ENCODE assay signal across 35 cellular contexts in the genomic region with DNA sequence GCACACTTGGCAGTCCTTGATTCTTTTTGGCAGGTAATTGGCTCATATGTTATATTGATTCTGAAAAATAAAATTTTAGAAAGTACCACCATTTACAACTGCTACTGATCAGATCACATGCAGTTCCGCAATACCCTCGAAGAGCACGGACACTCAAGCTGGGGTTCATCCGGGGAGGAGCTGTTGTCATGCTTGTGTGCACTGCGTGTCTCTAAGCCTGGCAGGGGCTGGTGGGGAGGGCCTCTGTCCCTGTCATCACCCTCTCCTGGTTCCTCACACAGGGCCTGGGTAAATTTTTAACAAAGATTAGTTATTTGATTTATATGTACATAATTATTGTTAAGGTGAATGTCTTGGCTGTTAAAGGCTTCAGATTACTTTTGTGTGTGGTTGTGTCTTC. TPM values are rescaled to one million over a fixed set of nuclear protein-coding genes. Genes with fewer than 3 reads are reported as not detected.
"Had no signal": no experiment of that assay in that cellular context is flagged by ENCODE, and none has a peak within 500 bp of the region (broad histone marks: within the 10 kb centered on the region; RNA-seq: fewer than 3 reads in every experiment).

No MANE protein-coding gene starts in this region.

- FAIRE-seq: bronchial epithelial cell had no signal

- H3K9ac ChIP-seq: KMS-11 had no signal

- H3K9me3 Mint-ChIP-seq: activated CD4-positive, alpha-beta memory T cell treated with anti-CD3 and anti-CD28 coated beads, Interleukin-2, amount 10 ng/mL, durations not matched to agents 7 days and 5 days; activated naive CD4-positive, alpha-beta T cell treated with anti-CD3 and anti-CD28 coated beads for 36 hours; activated naive CD4-positive, alpha-beta T cell treated with anti-CD3 and anti-CD28 coated beads, Interleukin-2, amount 50 U/mL, for 72 hours; activated T-cell treated with anti-CD3 and anti-CD28 coated beads, Interleukin-2, amount 50 U/mL, for 72 hours; activated T-helper 2 cell treated with anti-CD3 and anti-CD28 coated beads, Interferon-gamma antibody, Interleukin-2, Interleukin-4, amounts not matched to agents 10 μg/mL and 5 μg/mL and 100 μg/mL, durations not matched to agents 14 hours and 24 hours and 36 hours; brain; T-cell had no signal

- H3K4me3 Mint-ChIP-seq: activated CD4-positive, alpha-beta memory T cell treated with anti-CD3 and anti-CD28 coated beads, Interleukin-2, amount 10 ng/mL, durations not matched to agents 7 days and 5 days; activated CD8-positive, alpha-beta memory T cell treated with anti-CD3 and anti-CD28 coated beads, Interleukin-2, amount 10 ng/mL, durations not matched to agents 7 days and 5 days; activated naive CD4-positive, alpha-beta T cell treated with anti-CD3 and anti-CD28 coated beads for 36 hours; activated T-cell treated with anti-CD3 and anti-CD28 coated beads, Interleukin-2, amount 50 U/mL, for 72 hours; brain; T-cell had no signal

- H3K4me2 ChIP-seq: KMS-11 had no signal

- H3K27me3 ChIP-seq: adrenal gland, Peyer's patch had no signal

- H3K27ac ChIP-seq: adrenal gland, KMS-11, Peyer's patch, WERI-Rb-1 had no signal

- H3K27me3 Mint-ChIP-seq: activated CD4-positive, alpha-beta memory T cell treated with anti-CD3 and anti-CD28 coated beads, Interleukin-2, amount 10 ng/mL, durations not matched to agents 7 days and 5 days; activated CD8-positive, alpha-beta memory T cell treated with anti-CD3 and anti-CD28 coated beads, Interleukin-2, amount 10 ng/mL, durations not matched to agents 7 days and 5 days; brain; T-cell had no signal

- H3K4me1 ChIP-seq: adrenal gland, Peyer's patch had no signal

- H3K4me3 ChIP-seq: adrenal gland, Peyer's patch had no signal

- H3K9me3 ChIP-seq: adrenal gland, Peyer's patch had no signal

- ATAC-seq: activated CD8-positive, alpha-beta memory T cell treated with anti-CD3 and anti-CD28 coated beads, Interleukin-2, amount 10 ng/mL, durations not matched to agents 7 days and 5 days; activated naive CD4-positive, alpha-beta T cell treated with anti-CD3 and anti-CD28 coated beads, Interleukin-2, amount 50 U/mL, for 72 hours; activated T-cell treated with anti-CD3 and anti-CD28 coated beads, Interleukin-2, amount 50 U/mL, for 72 hours; PC-3; SK-N-SH treated with all-trans-retinoic acid at 6 μM for 48 hours; T-cell had no signal

- H3K4me1 Mint-ChIP-seq: activated CD8-positive, alpha-beta memory T cell treated with anti-CD3 and anti-CD28 coated beads, Interleukin-2, amount 10 ng/mL, durations not matched to agents 7 days and 5 days; brain; T-cell had no signal

- H3K27ac Mint-ChIP-seq: activated CD4-positive, alpha-beta memory T cell treated with anti-CD3 and anti-CD28 coated beads, Interleukin-2, amount 10 ng/mL, durations not matched to agents 7 days and 5 days; activated CD8-positive, alpha-beta memory T cell treated with anti-CD3 and anti-CD28 coated beads, Interleukin-2, amount 10 ng/mL, durations not matched to agents 7 days and 5 days; activated naive CD4-positive, alpha-beta T cell treated with anti-CD3 and anti-CD28 coated beads for 36 hours; activated T-cell treated with anti-CD3 and anti-CD28 coated beads, Interleukin-2, amount 50 U/mL, for 72 hours; activated T-helper 2 cell treated with anti-CD3 and anti-CD28 coated beads, Interferon-gamma antibody, Interleukin-2, Interleukin-4, amounts not matched to agents 10 μg/mL and 5 μg/mL and 100 μg/mL, durations not matched to agents 14 hours and 24 hours and 36 hours had no signal

- DNase-seq: activated CD4-positive, alpha-beta memory T cell treated with anti-CD3 and anti-CD28 coated beads, Interleukin-2, amount 10 ng/mL, durations not matched to agents 7 days and 5 days; activated CD4-positive, alpha-beta T cell treated with anti-CD3 and anti-CD28 coated beads for 1 hour; activated CD4-positive, alpha-beta T cell treated with anti-CD3 and anti-CD28 coated beads for 48 hours; activated CD4-positive, CD25-positive, alpha-beta regulatory T cell; activated CD8-positive, alpha-beta memory T cell treated with anti-CD3 and anti-CD28 coated beads, Interleukin-2, amount 10 ng/mL, durations not matched to agents 7 days and 5 days; activated gamma-delta T cell treated with Interleukin-2 at 50 U/mL for 16 hours; activated naive CD4-positive, alpha-beta T cell treated with anti-CD3 and anti-CD28 coated beads for 36 hours; activated T-cell treated with anti-CD3 and anti-CD28 coated beads, Interleukin-2, amount 50 U/mL, for 1 hour; activated T-cell treated with anti-CD3 and anti-CD28 coated beads, Interleukin-2, amount 50 U/mL, for 72 hours; NCI-H1048; NCI-H1105 treated with DMSO at 0.1 percent for 48 hours; NCI-H1436; NCI-H1694; NCI-H1930; NCI-H2081 treated with DMSO at 0.1 percent for 48 hours; NCI-H510A; NCI-H526; NCI-H748 treated with DMSO at 0.1 percent for 48 hours; NK-92 treated with Interleukin-12 subunit alpha and Interleukin-12 subunit beta, amount 100 ng/mL, for 24 hours; PC-3; Peyer's patch; RPMI8226; SHP77 treated with DMSO at 0.1 percent for 48 hours; T-cell; T-helper 2 cell; T-helper 9 cell; WERI-Rb-1 had no signal

RNA-seq across cellular contexts. Expression of a gene that starts 53.7 kb away (rescaled TPM):
- total RNA-seq: activated CD4-positive, alpha-beta memory T cell treated with anti-CD3 and anti-CD28 coated beads, Interleukin-2, amount 10 ng/mL, durations not matched to agents 7 days and 5 days; activated CD8-positive, alpha-beta memory T cell treated with anti-CD3 and anti-CD28 coated beads, Interleukin-2, amount 10 ng/mL, durations not matched to agents 7 days and 5 days; activated naive CD4-positive, alpha-beta T cell treated with anti-CD3 and anti-CD28 coated beads, Interleukin-2, amount 50 U/mL, for 72 hours; activated T-helper 2 cell treated with anti-CD3 and anti-CD28 coated beads, Interferon-gamma antibody, Interleukin-2, Interleukin-4, amounts not matched to agents 10 μg/mL and 5 μg/mL and 100 μg/mL, durations not matched to agents 14 hours and 24 hours and 36 hours; bronchial epithelial cell; PC-3; SK-MEL-5 had no signal
